20 cellular contexts compared by ENCODE assay signal in genomic region chr4:36786519-36786918, GRCh38.
"Had no signal": no experiment of that assay in that cellular context is flagged by ENCODE, and none has a peak within 500 bp of the region (broad histone marks: within the 10 kb centered on the region; RNA-seq: fewer than 3 reads in every experiment).

No MANE protein-coding gene starts in this region.

- H3K4me1 ChIP-seq: foreskin keratinocyte, left lung, neural progenitor cell, prostate gland, upper lobe of left lung had no signal

- H3K9me3 ChIP-seq: left lung, prostate gland, upper lobe of left lung had no signal

- H3K27me3 ChIP-seq: foreskin keratinocyte, hepatocyte, left lung, neural progenitor cell, upper lobe of left lung had no signal

- H3K36me3 ChIP-seq: left lung, neural progenitor cell, prostate gland, upper lobe of left lung had no signal

- H3K27ac ChIP-seq: foreskin keratinocyte, hepatocyte, left lung, neural progenitor cell, prostate gland, upper lobe of left lung had no signal

- DNase-seq: activated CD4-positive, alpha-beta T cell treated with anti-CD3 and anti-CD28 coated beads, Interleukin-2, amount 10 ng/mL, durations not matched to agents 7 days and 5 days; activated CD8-positive, alpha-beta memory T cell treated with anti-CD3 and anti-CD28 coated beads, Interleukin-2, amount 10 ng/mL, durations not matched to agents 7 days and 5 days; activated CD8-positive, alpha-beta T cell treated with anti-CD3 and anti-CD28 coated beads for 36 hours; activated effector memory CD4-positive, alpha-beta T cell treated with anti-CD3 and anti-CD28 coated beads, Interleukin-2, amount 50 U/mL, for 16 hours; activated naive CD4-positive, alpha-beta T cell treated with anti-CD3 and anti-CD28 coated beads, Interleukin-2, amount 10 ng/mL, durations not matched to agents 7 days and 5 days; activated T-cell treated with anti-CD3 and anti-CD28 coated beads for 4 hours; amygdala; effector CD4-positive, alpha-beta T cell; foreskin keratinocyte; immature natural killer cell; left lung; naive thymus-derived CD8-positive, alpha-beta T cell; stimulated activated CD4-positive, alpha-beta T cell treated with anti-CD3 and anti-CD28 coated beads, Interleukin-4, amount 100 ng/mL, for 24 hours; stimulated activated naive CD4-positive, alpha-beta T cell treated with Interleukin-2 at 50 U/mL for 16 hours; T-helper 17 cell; upper lobe of left lung had no signal

- H3K4me3 ChIP-seq: hepatocyte, left lung, lung, neural progenitor cell, prostate gland, upper lobe of left lung had no signal
